10 cellular contexts compared by ENCODE assay signal in the genomic region with DNA sequence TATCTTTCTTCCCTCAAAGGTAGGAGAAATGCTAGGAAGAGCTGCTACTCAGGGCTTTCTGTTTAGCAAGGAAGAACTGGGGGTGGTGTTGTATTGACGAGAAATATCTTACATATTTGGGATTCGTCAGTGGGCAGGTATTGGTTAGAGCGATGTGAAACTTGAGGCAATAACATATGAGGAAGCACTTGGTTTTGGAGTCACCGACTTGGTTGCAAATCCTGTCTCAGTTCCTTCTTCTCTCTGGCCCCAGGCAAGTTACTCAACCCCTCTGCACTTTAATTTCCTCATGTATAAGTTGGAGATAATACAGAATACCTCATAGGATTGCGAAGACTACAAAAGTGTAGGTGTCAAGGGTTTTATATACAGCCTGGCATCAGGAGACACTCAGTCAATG. TPM values are rescaled to one million over a fixed set of nuclear protein-coding genes. Genes with fewer than 3 reads are reported as not detected.
DNase-seq lines count a peak whose midpoint lies in the region; ATAC-seq and TF ChIP-seq lines count a peak whose summit lies in the region.
"Had no signal": no experiment of that assay in that cellular context is flagged by ENCODE, and none has a peak within 500 bp of the region (broad histone marks: within the 10 kb centered on the region; RNA-seq: fewer than 3 reads in every experiment).

No MANE protein-coding gene starts in this region.

- no peaks in the 10 kb centered on the region for H3K9me2 ChIP-seq in hepatocyte (replicated peaks; ENCODE audit: insufficient read depth)

- H3K4me1 Mint-ChIP-seq in Calu3 (ENCODE audit: low read depth, unreplicated experiment), result peaks cover 17% of the 10 kb centered on the region
- peaks cover 36% of the 10 kb centered on the region for H3K4me1 Mint-ChIP-seq in dendritic cell treated with granulocyte-macrophage colony-stimulating factor and Interleukin-4, amounts not matched to agents 40 ng/mL and 50 ng/mL, for 4 days (ENCODE audit: low read depth)

- no peaks in the 10 kb centered on the region for H4K20me1 ChIP-seq in hepatocyte (ENCODE audit: insufficient read depth, poor library complexity, severe bottlenecking)
- H4K20me1 ChIP-seq: BLaER1 had no signal

- no peaks in the 10 kb centered on the region for H3K9me3 Mint-ChIP-seq in Calu3 (ENCODE audit: low read depth, unreplicated experiment)
- H3K9me3 Mint-ChIP-seq in dendritic cell treated with granulocyte-macrophage colony-stimulating factor and Interleukin-4, amounts not matched to agents 40 ng/mL and 50 ng/mL, for 4 days, result no peaks in the 10 kb centered on the region

- H2AFZ ChIP-seq in hepatocyte, result no peak overlapping the region

- peak; percentile 12 for DNase-seq in Calu3
- no peak for DNase-seq in NCI-H2029 treated with DMSO at 0.1 percent for 48 hours (lab: John Stamatoyannopoulos, UW)
- no peak for DNase-seq in hepatocyte (ENCODE audit: low spot score)
- DNase-seq in spleen, result no peak
- no peak for DNase-seq in NCI-H510A (lab: John Stamatoyannopoulos, UW)

- no peak for TF ChIP-seq POLR2A in spleen (IDR thresholded peaks at IDR 0.05)

- H3K27me3 ChIP-seq in hepatocyte (no peaks in the 10 kb centered on the region), spleen (replicated peaks in 1 of 7) (no peaks in the 10 kb centered on the region)
- H3K27me3 ChIP-seq: BLaER1 had no signal

- peaks cover 3% of the 10 kb centered on the region for H3K4me1 ChIP-seq in hepatocyte (ENCODE audit: insufficient read depth)
- peaks cover 0 to 36% (median 5%) of the 10 kb centered on the region in 6 donors for H3K4me1 ChIP-seq in spleen
- H3K4me1 ChIP-seq: BLaER1 had no signal

- TF ChIP-seq CTCF in Calu3 (IDR thresholded peaks at IDR 0.05; ENCODE audit: unreplicated experiment) (no peak), hepatocyte (IDR thresholded peaks at IDR 0.05; ENCODE audit: poor library complexity) (no peak), spleen (IDR thresholded peaks at IDR 0.05 in 8 of 11, conservative IDR thresholded peaks at IDR 0.05 in 3 of 11) (no peak)

- H3K4me3 ChIP-seq in hepatocyte (no peak overlapping the region), spleen (no peak overlapping the region)
- H3K4me3 ChIP-seq: BLaER1, smooth muscle cell had no signal

- H3K27me3 Mint-ChIP-seq in Calu3 (ENCODE audit: unreplicated experiment), result no peaks in the 10 kb centered on the region
- H3K27me3 Mint-ChIP-seq in dendritic cell treated with granulocyte-macrophage colony-stimulating factor and Interleukin-4, amounts not matched to agents 40 ng/mL and 50 ng/mL, for 4 days, result no peaks in the 10 kb centered on the region

- H3K36me3 ChIP-seq in hepatocyte (replicated peaks; ENCODE audit: insufficient read depth, low read depth) (no peaks in the 10 kb centered on the region), spleen (no peaks in the 10 kb centered on the region)
- H3K36me3 ChIP-seq: BLaER1 had no signal

- intact Hi-C loops in Calu3 (cut with micrococcal nuclease; ENCODE audit: unreplicated experiment), result no loop called here
- intact Hi-C loops in dendritic cell treated with granulocyte-macrophage colony-stimulating factor and Interleukin-4, amounts not matched to agents 40 ng/mL and 50 ng/mL, for 4 days (cut with micrococcal nuclease), result loop anchor here (1.0 to 5.0 kb wide), 2 partner anchors 34 to 62 kb away; a partner anchor contains a TSS
- intact Hi-C loops in spleen (cut with DNase I; ENCODE audit: low total_unique reads), result no loop called here

- no peaks in the 10 kb centered on the region for H3K36me3 Mint-ChIP-seq in Calu3 (ENCODE audit: insufficient read depth, unreplicated experiment)
- peaks cover 9% of the 10 kb centered on the region for H3K36me3 Mint-ChIP-seq in dendritic cell treated with granulocyte-macrophage colony-stimulating factor and Interleukin-4, amounts not matched to agents 40 ng/mL and 50 ng/mL, for 4 days (ENCODE audit: low read depth)

- H3K79me2 ChIP-seq in hepatocyte, result no peaks in the 10 kb centered on the region

- CTCF ChIA-PET in Calu3 (lab: Charles Lee), result interaction anchor here (0.7 kb wide), 1 partner anchor 1252 kb away, joined by 3 read pairs; no protein-coding TSS in a partner anchor

- no peak overlapping the region for H3K4me2 ChIP-seq in hepatocyte
- H3K4me2 ChIP-seq: BLaER1, smooth muscle cell had no signal

- peak overlapping the region; percentile 19 for H3K27ac Mint-ChIP-seq in Calu3 (ENCODE audit: unreplicated experiment)
- H3K27ac Mint-ChIP-seq in dendritic cell treated with granulocyte-macrophage colony-stimulating factor and Interleukin-4, amounts not matched to agents 40 ng/mL and 50 ng/mL, for 4 days, result peak overlapping the region; percentile 88

- ATAC-seq in GM21390 (IDR thresholded peaks at IDR 0.05; ENCODE audit: unreplicated experiment) (peak; percentile 88), HG03521 (IDR thresholded peaks at IDR 0.05; ENCODE audit: unreplicated experiment) (peak; percentile 61)

- 94% methylated on average over 5 of the region's 5 CpGs for WGBS in hepatocyte (ENCODE audit: low lambda C conversion rate, missing lambda C conversion rate)
- WGBS in spleen, 5 donors, result 34 to 54% (median 50%) methylated on average over 5 of the region's 5 CpGs

- H3K4me3 Mint-ChIP-seq in Calu3 (ENCODE audit: low read depth, unreplicated experiment), result no peak overlapping the region
- peak overlapping the region; percentile 64 for H3K4me3 Mint-ChIP-seq in dendritic cell treated with granulocyte-macrophage colony-stimulating factor and Interleukin-4, amounts not matched to agents 40 ng/mL and 50 ng/mL, for 4 days

- BruUV-seq in Calu3 (replicated peaks; lab: Mats Ljungman, UMichigan), result no TSS peak

- H3K9me3 ChIP-seq in hepatocyte (ENCODE audit: low read depth) (no peaks in the 10 kb centered on the region), spleen (no peaks in the 10 kb centered on the region)
- H3K9me3 ChIP-seq: BLaER1 had no signal

- H3K27ac ChIP-seq in hepatocyte (no peak overlapping the region), spleen (peak overlapping the region in 4 of 8 donors; percentile 42 to 67 (median 62))
- H3K27ac ChIP-seq: BLaER1 had no signal

RNA-seq across cellular contexts. Expression of a gene that starts 34.1 kb away (rescaled TPM):
- total RNA-seq in Calu3 (2022) (4.4 and 4.7 TPM in 2 replicates), hepatocyte (4.4 and 8.9 TPM in 2 replicates), spleen (10 to 100 TPM in 3 of 7 donors, 1 to 10 TPM in 4; 7.5 to 29.1 (median 9.8) TPM)
- polyA plus RNA-seq in hepatocyte (3.2 and 3.3 TPM in 2 replicates), spleen (1 to 10 TPM in 2 of 3 donors, under 1 TPM in 1; 0.70 to 1.4 (median 1.1) TPM)
